Comparison of ENCODE assay signal across 8 cellular contexts in genomic region chr7:150898475-150899011, GRCh38. TPM values are rescaled to one million over a fixed set of nuclear protein-coding genes. Genes with fewer than 3 reads are reported as not detected.
DNase-seq lines count a peak whose midpoint lies in the region; ATAC-seq and TF ChIP-seq lines count a peak whose summit lies in the region.

No MANE protein-coding gene starts in this region.

- TF ChIP-seq CTCF in BJ (IDR thresholded peaks at IDR 0.05; ENCODE audit: insufficient read depth, low read depth, low read length) (peak; percentile 96), IMR-90 (conservative IDR thresholded peaks at IDR 0.05; ENCODE audit: low read depth, low read length) (peak; percentile 91), RWPE1 (conservative IDR thresholded peaks at IDR 0.05; ENCODE audit: low read depth) (peak; percentile 98), foreskin fibroblast (IDR thresholded peaks at IDR 0.05; ENCODE audit: low read depth, low read length) (peak; percentile 89), testis (IDR thresholded peaks at IDR 0.05) (peak; percentile 97 to 98 (median 97))

- 11% methylated on average over 13 of the region's 22 CpGs; no CpG with 5 or more reads in 1 of the 2 experiments for WGBS in IMR-90 (ENCODE audit: extremely low coverage in 2 of 2, insufficient read length in 1 of 2), 2 experiments
- WGBS in testis, 2 donors: 10 to 14% methylated on average over 17 to 22 of the region's 22 CpGs

- H3K4ac ChIP-seq in IMR-90 (ENCODE audit: low read depth, low read length): no peak overlapping the region

- H3K4me3 ChIP-seq in BJ (ENCODE audit: low read depth, low read length) (no peak overlapping the region), IMR-90 (ENCODE audit: insufficient read depth, low read depth, low read length) (no peak overlapping the region), foreskin fibroblast (ENCODE audit: low read depth in 1 of 2, low read length in 2 of 2) (no peak overlapping the region), testis (peak overlapping the region in 1 of 2 donors; percentile 17)

- H3K4me1 ChIP-seq in IMR-90 (ENCODE audit: control insufficient read depth, insufficient read depth, low read length) (peaks cover 6% of the 10 kb centered on the region; the same call in 1 of the 2 replicates), testis (peaks cover 22% of the 10 kb centered on the region)

- H2BK20ac ChIP-seq in IMR-90 (ENCODE audit: low read depth, low read length): no peak overlapping the region

- ATAC-seq in GM19043 (IDR thresholded peaks at IDR 0.05; ENCODE audit: low read depth, unreplicated experiment): peak; percentile 66
- ATAC-seq in IMR-90 (ENCODE audit: low read depth): peak; percentile 86

- no peak overlapping the region for H2BK15ac ChIP-seq in IMR-90 (ENCODE audit: low read depth, low read length)

- H3K9me3 ChIP-seq in IMR-90 (ENCODE audit: control insufficient read depth, insufficient read depth, low read length) (no peaks in the 10 kb centered on the region; the same call in 1 of the 2 replicates), testis (no peaks in the 10 kb centered on the region)

- DNase-seq in BJ (ENCODE audit: low read depth) (no peak), IMR-90 (peak; percentile 48), RWPE1 (ENCODE audit: low spot score) (peak; percentile 64), foreskin fibroblast (peak; percentile 45 to 86), occipital lobe (lab: John Stamatoyannopoulos, UW) (peak; percentile 70), testis (peak; percentile 92)
- DNase-seq in activated T-helper 9 cell treated with anti-CD3 and anti-CD28 coated beads, Interleukin-2, amount 50 U/mL, for 16 hours (ENCODE audit: low read depth): peak; percentile 65

- no peak overlapping the region for H4K8ac ChIP-seq in IMR-90 (ENCODE audit: low read depth in 2 of 2, low read length in 2 of 2)

- no peak overlapping the region for H2BK5ac ChIP-seq in IMR-90 (ENCODE audit: low read depth, low read length, poor library complexity, severe bottlenecking)

- H3K4me2 ChIP-seq in IMR-90 (ENCODE audit: low read depth, low read length): no peak overlapping the region

- dilution Hi-C loops in IMR-90 (cut with HindIII; ENCODE audit: low sequenced_read_pairs, unreplicated experiment): no loop called here

- H2AFZ ChIP-seq in IMR-90 (replicated peaks; ENCODE audit: low read length, poor library complexity): peak overlapping the region; percentile 72

- no peak overlapping the region; the same call in 1 of the 2 replicates for H3K18ac ChIP-seq in IMR-90 (ENCODE audit: low read depth, low read length)

- H3K27ac ChIP-seq in IMR-90 (ENCODE audit: insufficient read depth, low read length): no peak overlapping the region
- H3K27ac ChIP-seq in RWPE1: no peak overlapping the region
- no peak overlapping the region for H3K27ac ChIP-seq in testis

- no peak overlapping the region for H3K23ac ChIP-seq in IMR-90 (ENCODE audit: low read depth, low read length)

- H4K5ac ChIP-seq in IMR-90 (ENCODE audit: low read depth, low read length): no peak overlapping the region; the same call in 1 of the 2 replicates

- no peaks in the 10 kb centered on the region for H4K20me1 ChIP-seq in IMR-90 (ENCODE audit: insufficient read depth, low read length)

- POLR2A ChIA-PET in BJ (lab: Charles Lee) (no interaction called here), IMR-90 (lab: Charles Lee; ENCODE audit: unreplicated experiment) (no interaction called here), RWPE1 (lab: Yijun Ruan, JAX; ENCODE audit: low non-redundant PET) (no interaction called here)

- H3K56ac ChIP-seq in IMR-90 (ENCODE audit: extremely low read depth, insufficient read depth, low read length): no peak overlapping the region

- H2AK9ac ChIP-seq in IMR-90 (replicated peaks; ENCODE audit: low read depth, low read length, poor library complexity): no peak overlapping the region

- in situ Hi-C loops in IMR-90 (cut with MboI; ENCODE audit: low sequenced_read_pairs): no loop called here

- no peaks in the 10 kb centered on the region for H3K79me1 ChIP-seq in IMR-90 (ENCODE audit: low read depth in 1 of 2, low read length in 2 of 2)

- TF ChIP-seq RAD21 in IMR-90 (IDR thresholded peaks at IDR 0.05; ENCODE audit: low read length): peak; percentile 83

- H3K36me3 ChIP-seq in BJ (ENCODE audit: control insufficient read depth, insufficient read depth, low read length): no peaks in the 10 kb centered on the region
- H3K36me3 ChIP-seq in IMR-90 (ENCODE audit: control insufficient read depth, insufficient read depth, low read length): no peaks in the 10 kb centered on the region
- no peaks in the 10 kb centered on the region for H3K36me3 ChIP-seq in testis (ENCODE audit: low read depth, missing control alignments)

- H4K91ac ChIP-seq in IMR-90 (ENCODE audit: insufficient read depth, low read depth, low read length): no peak overlapping the region

- H3K27me3 ChIP-seq in BJ (ENCODE audit: control insufficient read depth, insufficient read depth, low read length): peaks cover 4% of the 10 kb centered on the region
- H3K27me3 ChIP-seq in IMR-90 (ENCODE audit: control insufficient read depth, insufficient read depth, low read length): peaks cover 15% of the 10 kb centered on the region; the same call in 1 of the 2 replicates
- no peaks in the 10 kb centered on the region for H3K27me3 ChIP-seq in testis

- H3K9ac ChIP-seq in IMR-90 (ENCODE audit: low read depth, low read length): no peak overlapping the region

- no peak overlapping the region for H3K14ac ChIP-seq in IMR-90 (replicated peaks; ENCODE audit: low read depth, low read length)

- intact Hi-C loops in IMR-90 (cut with micrococcal nuclease): loop anchor here (1.0 to 5.0 kb wide), 4 partner anchors 80 to 214 kb away; partner anchors contain the start of gene KCNH2
- intact Hi-C loops in testis (cut with DNase I; ENCODE audit: low total_unique reads): no loop called here

- H2AK5ac ChIP-seq in IMR-90 (ENCODE audit: low read depth, low read length): no peak overlapping the region

- no peaks in the 10 kb centered on the region for H3K9me1 ChIP-seq in IMR-90 (ENCODE audit: insufficient read depth, low read length)

- no peak overlapping the region for H2BK120ac ChIP-seq in IMR-90 (ENCODE audit: low read depth, low read length)

- TF ChIP-seq POLR2A in IMR-90 (IDR thresholded peaks at IDR 0.05; ENCODE audit: low read depth, low read length) (no peak), testis (IDR thresholded peaks at IDR 0.05) (no peak)

- CTCF ChIA-PET in BJ (lab: Yijun Ruan, JAX) (interaction anchor here (0.6 to 2.7 kb wide), 36 partner anchors 9 to 407 kb away, joined by 3 to 28 read pairs (median 3); partner anchors contain the start of gene NOS3), IMR-90 (lab: Yijun Ruan, JAX) (interaction anchor here (0.6 to 1.5 kb wide), 15 partner anchors 14 to 509 kb away, joined by 3 to 8 read pairs (median 4); no protein-coding TSS in a partner anchor), RWPE1 (lab: Yijun Ruan, JAX) (interaction anchor here (0.6 to 1.9 kb wide), 25 partner anchors 13 to 275 kb away, joined by 3 to 10 read pairs (median 4); no protein-coding TSS in a partner anchor)

- BruUV-seq in IMR-90 (replicated peaks; lab: Mats Ljungman, UMichigan): no TSS peak

TF ChIP-seq in IMR-90, 13 proteins besides CTCF, POLR2A, EP300 and RAD21:
- TF ChIP-seq NFE2L2 (IDR thresholded peaks at IDR 0.05; ENCODE audit: low read depth, low read length) (no peak), SMC3 (IDR thresholded peaks at IDR 0.05; ENCODE audit: low read depth, low read length) (peak; percentile 90), MAZ (IDR thresholded peaks at IDR 0.05; ENCODE audit: borderline replicate concordance, low read depth, low read length) (0 out of 2 replicates have a peak, but pooled peaks have one; percentile 36)

RNA-seq across cellular contexts. Expression of gene AOC1, which starts 46.2 kb away (rescaled TPM):
- polyA plus RNA-seq in BJ (2011; rRNA removed): not detected in 2 replicates
- not detected in 2 replicates for polyA minus RNA-seq in BJ (2011; rRNA and poly(A)+ RNA removed)
- total RNA-seq in IMR-90 (2012; rRNA removed): not detected in 2 replicates
- not detected in 2 replicates for polyA plus RNA-seq in IMR-90 (2012; rRNA removed)
- not detected in 2 replicates for polyA plus RNA-seq in IMR-90 (2012; cell fraction: cytosol; rRNA removed)
- not detected in 2 replicates for polyA plus RNA-seq in IMR-90 (2012; cell fraction: nucleus; rRNA removed; ENCODE audit: low replicate concordance)
- total RNA-seq in occipital lobe: not detected
- total RNA-seq in testis: 1 to 10 TPM; 2.8 to 4.5 TPM
- polyA plus RNA-seq in testis (ENCODE audit: insufficient read depth, low read depth, low replicate concordance): 6.2 TPM
